Comparison of ENCODE assay signal across 34 cellular contexts in the genomic region with DNA sequence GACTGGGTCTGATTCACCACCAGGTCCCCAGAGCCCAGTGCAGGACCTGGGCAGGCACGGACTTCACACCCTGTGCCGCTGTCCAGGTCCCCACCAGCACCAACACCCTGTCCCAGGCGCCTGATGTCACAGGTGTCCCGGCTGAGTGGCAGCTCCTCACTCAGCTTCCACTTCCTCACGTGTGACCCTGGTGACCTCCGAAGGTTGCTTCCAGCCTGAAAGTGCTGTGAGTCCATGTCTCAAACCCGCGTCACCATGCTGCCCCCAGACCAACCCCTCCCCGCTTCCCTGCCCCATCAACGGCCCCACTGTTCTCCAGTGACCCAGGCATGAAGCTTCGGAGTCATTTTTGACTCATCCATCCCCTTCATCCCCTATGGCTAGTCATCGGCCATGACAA. TPM values are rescaled to one million over a fixed set of nuclear protein-coding genes. Genes with fewer than 3 reads are reported as not detected.
DNase-seq lines count a peak whose midpoint lies in the region; ATAC-seq and TF ChIP-seq lines count a peak whose summit lies in the region.
"Had no signal": no experiment of that assay in that cellular context is flagged by ENCODE, and none has a peak within 500 bp of the region (broad histone marks: within the 10 kb centered on the region; RNA-seq: fewer than 3 reads in every experiment).

No MANE protein-coding gene starts in this region.

- no peak for TF ChIP-seq EP300 in tibial nerve (IDR thresholded peaks at IDR 0.05)

- DNase-seq in Right ventricle myocardium inferior (ENCODE audit: missing footprints) (peak; percentile 45), Right ventricle myocardium superior (no peak), nephron progenitor cell (no peak), tibial nerve (ENCODE audit: low spot score in 2 of 2) (no peak), NOMO-1 (lab: John Stamatoyannopoulos, UW; ENCODE audit: unreplicated experiment in 2 of 2) (no peak)
- DNase-seq in stimulated activated naive CD8-positive, alpha-beta T cell treated with anti-CD3 and anti-CD28 coated beads, Interleukin-15, Interleukin-2, amounts not matched to agents 100 U/mL and 50 U/mL, for 24 hours: no peak
- DNase-seq: 8988T; activated CD4-positive, alpha-beta T cell treated with anti-CD3 and anti-CD28 coated beads, Interleukin-2, amount 10 ng/mL, durations not matched to agents 7 days and 5 days; activated effector memory CD4-positive, alpha-beta T cell treated with anti-CD3 and anti-CD28 coated beads, Interleukin-2, amount 50 U/mL, for 16 hours; activated naive CD8-positive, alpha-beta T cell treated with anti-CD3 and anti-CD28 coated beads, Interleukin-2, amount 10 ng/mL, durations not matched to agents 7 days and 5 days; Calu3; DMS79 treated with DMSO at 0.1 percent for 48 hours; GDM1; hippocampal formation; left colon; NCI-H1048; NCI-H1694; stimulated activated CD4-positive, alpha-beta T cell treated with anti-CD3 and anti-CD28 coated beads, Interleukin-12 subunit alpha, Interleukin-12 subunit beta, amount 100 ng/mL, for 4 hours; stimulated activated CD4-positive, alpha-beta T cell treated with anti-CD3 and anti-CD28 coated beads, Interleukin-2, amount 100 ng/mL, for 48 hours; T-cell; WERI-Rb-1 had no signal

- TF ChIP-seq CTCF in nephron progenitor cell (IDR thresholded peaks at IDR 0.05) (no peak), tibial nerve (IDR thresholded peaks at IDR 0.05) (no peak)

- peak overlapping the region; percentile 18 for H3K4me3 Mint-ChIP-seq in nephron progenitor cell
- H3K4me3 Mint-ChIP-seq: activated CD4-positive, alpha-beta T cell treated with anti-CD3 and anti-CD28 coated beads, Interleukin-2, amount 10 ng/mL, durations not matched to agents 7 days and 5 days; activated naive CD8-positive, alpha-beta T cell treated with anti-CD3 and anti-CD28 coated beads, Interleukin-2, amount 10 ng/mL, durations not matched to agents 7 days and 5 days; T-cell; type B pancreatic cell had no signal

- H3K27ac ChIP-seq in cingulate gyrus (ENCODE audit: low read depth, low read length): peak overlapping the region; percentile 77
- H3K27ac ChIP-seq in tibial nerve: peak overlapping the region; percentile 79 to 96 (median 86)
- H3K27ac ChIP-seq: ascending aorta, neutrophil, RWPE1, WERI-Rb-1 had no signal

- intact Hi-C loops in Right ventricle myocardium inferior (cut with DNase I): no loop called here
- intact Hi-C loops in Right ventricle myocardium superior (cut with DNase I): no loop called here

- no peaks in the 10 kb centered on the region for H3K27me3 ChIP-seq in tibial nerve
- H3K27me3 ChIP-seq: ascending aorta, neutrophil had no signal

- no peaks in the 10 kb centered on the region for H3K36me3 ChIP-seq in tibial nerve
- H3K36me3 ChIP-seq: ascending aorta, neutrophil, WERI-Rb-1 had no signal

- peaks cover 91% of the 10 kb centered on the region for H3K4me1 Mint-ChIP-seq in nephron progenitor cell
- H3K4me1 Mint-ChIP-seq: activated CD4-positive, alpha-beta T cell treated with anti-CD3 and anti-CD28 coated beads, Interleukin-2, amount 10 ng/mL, durations not matched to agents 7 days and 5 days; T-cell had no signal

- H3K4me3 ChIP-seq in tibial nerve: no peak overlapping the region
- H3K4me3 ChIP-seq: ascending aorta, K562 had no signal

- peaks cover 8% of the 10 kb centered on the region for H3K27me3 Mint-ChIP-seq in nephron progenitor cell (ENCODE audit: low read depth, poor library complexity)
- H3K27me3 Mint-ChIP-seq: activated CD4-positive, alpha-beta T cell treated with anti-CD3 and anti-CD28 coated beads, Interleukin-2, amount 10 ng/mL, durations not matched to agents 7 days and 5 days; activated naive CD8-positive, alpha-beta T cell treated with anti-CD3 and anti-CD28 coated beads, Interleukin-2, amount 10 ng/mL, durations not matched to agents 7 days and 5 days; T-cell had no signal

- no peak for TF ChIP-seq POLR2A in tibial nerve (IDR thresholded peaks at IDR 0.05)

- no peaks in the 10 kb centered on the region for H3K9me3 ChIP-seq in tibial nerve
- H3K9me3 ChIP-seq: ascending aorta, neutrophil had no signal

- ATAC-seq in Right ventricle myocardium inferior (no peak), Right ventricle myocardium superior (ENCODE audit: poor library complexity) (no peak), HG02884 (IDR thresholded peaks at IDR 0.05; ENCODE audit: unreplicated experiment) (no peak)
- ATAC-seq in stimulated activated naive CD8-positive, alpha-beta T cell treated with anti-CD3 and anti-CD28 coated beads, Interleukin-15, Interleukin-2, amounts not matched to agents 100 U/mL and 50 U/mL, for 24 hours: no peak
- ATAC-seq: K562, left colon, sciatic nerve, T-cell had no signal

- WGBS in tibial nerve, 2 donors: 47 to 59% methylated on average over 12 of the region's 12 CpGs

- no peaks in the 10 kb centered on the region for H3K9me3 Mint-ChIP-seq in nephron progenitor cell
- H3K9me3 Mint-ChIP-seq: activated CD4-positive, alpha-beta T cell treated with anti-CD3 and anti-CD28 coated beads, Interleukin-2, amount 10 ng/mL, durations not matched to agents 7 days and 5 days; activated naive CD8-positive, alpha-beta T cell treated with anti-CD3 and anti-CD28 coated beads, Interleukin-2, amount 10 ng/mL, durations not matched to agents 7 days and 5 days; T-cell; type B pancreatic cell had no signal

- H3K4me1 ChIP-seq in tibial nerve: peaks cover 0 to 100% (median 70%) of the 10 kb centered on the region in 4 donors

- no peaks in the 10 kb centered on the region for H3K36me3 Mint-ChIP-seq in nephron progenitor cell (ENCODE audit: low read depth)
- H3K36me3 Mint-ChIP-seq: activated naive CD8-positive, alpha-beta T cell treated with anti-CD3 and anti-CD28 coated beads, Interleukin-2, amount 10 ng/mL, durations not matched to agents 7 days and 5 days; T-cell; type B pancreatic cell had no signal

- peak overlapping the region; percentile 90 for H3K27ac Mint-ChIP-seq in nephron progenitor cell
- H3K27ac Mint-ChIP-seq: activated CD4-positive, alpha-beta T cell treated with anti-CD3 and anti-CD28 coated beads, Interleukin-2, amount 10 ng/mL, durations not matched to agents 7 days and 5 days; activated naive CD8-positive, alpha-beta T cell treated with anti-CD3 and anti-CD28 coated beads, Interleukin-2, amount 10 ng/mL, durations not matched to agents 7 days and 5 days; progenitor cell of endocrine pancreas; T-cell; type B pancreatic cell had no signal

RNA-seq across cellular contexts. Expression of gene PICK1, which starts 25.7 kb away (rescaled TPM):
- total RNA-seq in Right ventricle myocardium inferior (20.9 TPM), Right ventricle myocardium superior (20.4 TPM), tibial nerve (10 to 100 TPM; 32.1 to 49.8 (median 44.2) TPM)

RNA-seq across cellular contexts. Expression of gene SOX10, which starts 47.1 kb away (rescaled TPM):
- total RNA-seq in Right ventricle myocardium inferior (1.9 TPM), Right ventricle myocardium superior (1.2 TPM), tibial nerve (10 to 100 TPM; 59.9 to 94.0 (median 84.2) TPM)
- total RNA-seq: activated CD4-positive, alpha-beta T cell treated with anti-CD3 and anti-CD28 coated beads, Interleukin-2, amount 10 ng/mL, durations not matched to agents 7 days and 5 days; activated CD8-positive, alpha-beta memory T cell treated with anti-CD3 and anti-CD28 coated beads for 36 hours; activated naive CD8-positive, alpha-beta T cell treated with anti-CD3 and anti-CD28 coated beads, Interleukin-2, amount 10 ng/mL, durations not matched to agents 7 days and 5 days; Calu3; HT-29; K562; mesenteric fat pad; NCI-H460; T-cell had no signal

RNA-seq across cellular contexts. Expression of gene SLC16A8, which starts 52.5 kb away (rescaled TPM):
- total RNA-seq in Right ventricle myocardium inferior (not detected), Right ventricle myocardium superior (not detected), tibial nerve (1 to 10 TPM in 3 of 4 donors, under 1 TPM in 1; 0.98 to 1.8 (median 1.4) TPM)
- total RNA-seq: activated CD4-positive, alpha-beta T cell treated with anti-CD3 and anti-CD28 coated beads, Interleukin-2, amount 10 ng/mL, durations not matched to agents 7 days and 5 days; activated naive CD8-positive, alpha-beta T cell treated with anti-CD3 and anti-CD28 coated beads, Interleukin-2, amount 10 ng/mL, durations not matched to agents 7 days and 5 days; ascending aorta; Calu3; HT-29; K562; left colon; mesenteric fat pad; NCI-H460 had no signal

Comparison
In these comparisons a context has a peak if more than half of its experiments do, and no peak if none do; other contexts are left out.
1. RNA of gene SOX10, which starts 47.1 kb away (total RNA-seq): 59.9 to 94.0 TPM in tibial nerve; 1.9 TPM in Right ventricle myocardium inferior (single experiment) and 1.2 TPM in Right ventricle myocardium superior (single experiment); every median in the first group is over 10 times any median in the second.